9 cellular contexts compared by ENCODE assay signal in the genomic region with DNA sequence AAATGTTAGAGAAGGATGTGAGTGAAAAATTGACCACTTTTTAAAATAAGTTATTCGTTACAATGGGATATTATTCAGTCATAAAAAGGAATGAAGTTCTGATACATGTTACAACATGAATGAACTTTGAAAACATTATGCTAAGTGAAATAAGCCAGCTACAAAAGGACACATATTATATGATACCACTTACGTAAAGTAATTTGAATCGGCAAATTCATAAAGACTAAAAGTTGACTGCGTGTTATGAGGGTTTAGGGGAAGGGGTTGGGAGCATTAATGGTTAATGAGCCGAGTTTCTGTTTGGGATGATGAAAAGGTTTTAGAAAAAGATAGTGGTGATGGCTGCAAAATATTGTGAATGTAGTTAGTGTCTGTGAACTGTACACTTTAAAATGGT.
"Had no signal": no experiment of that assay in that cellular context is flagged by ENCODE, and none has a peak within 500 bp of the region (broad histone marks: within the 10 kb centered on the region; RNA-seq: fewer than 3 reads in every experiment).

No MANE protein-coding gene starts in this region.

- H3K4me3 Mint-ChIP-seq: HFFc6, IgD-negative memory B cell had no signal

- ATAC-seq: HCT116, HepG2 had no signal

- H3K9me3 ChIP-seq: HAP-1 had no signal

- FAIRE-seq: HepG2 had no signal

- DNase-seq: GOT3, H7, HFFc6, KG1 had no signal

- H3K36me3 ChIP-seq: HAP-1 had no signal

- H3K36me3 Mint-ChIP-seq: IgD-negative memory B cell had no signal

- H3K9me3 Mint-ChIP-seq: HFFc6, IgD-negative memory B cell had no signal

- H3K4me3 ChIP-seq: HAP-1 had no signal

- H3K27me3 Mint-ChIP-seq: IgD-negative memory B cell had no signal

- H3K27ac Mint-ChIP-seq: HFFc6 had no signal

- H3K27ac ChIP-seq: HL-60 had no signal
